In the genomic region with DNA sequence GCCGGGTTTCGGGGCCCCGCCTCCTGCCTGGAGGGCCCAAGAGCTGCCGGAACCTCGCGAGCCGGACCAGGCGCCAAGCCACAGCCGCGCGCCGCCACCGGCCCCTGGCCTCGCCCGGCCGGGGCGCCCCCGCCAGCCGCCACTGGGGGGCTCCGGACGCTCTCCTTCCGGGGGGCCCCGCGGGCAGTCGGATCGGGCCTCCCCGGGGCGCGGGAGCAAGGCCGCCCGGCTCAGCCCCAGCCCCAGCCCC, we compare ENCODE assay signal across 8 cellular contexts. TPM values are rescaled to one million over a fixed set of nuclear protein-coding genes. Genes with fewer than 3 reads are reported as not detected.
DNase-seq lines count a peak whose midpoint lies in the region; ATAC-seq and TF ChIP-seq lines count a peak whose summit lies in the region.
"Had no signal": no experiment of that assay in that cellular context is flagged by ENCODE, and none has a peak within 500 bp of the region (broad histone marks: within the 10 kb centered on the region; RNA-seq: fewer than 3 reads in every experiment).

No MANE protein-coding gene starts in this region.

- H3K27me3 Mint-ChIP-seq in nephron progenitor cell (ENCODE audit: low read depth, poor library complexity), result no peaks in the 10 kb centered on the region

- peak overlapping the region; percentile 72 for H3K4me3 ChIP-seq in fibroblast of the aortic adventitia (ENCODE audit: low read depth, low read length)

- peaks cover 26% of the 10 kb centered on the region for H3K4me1 Mint-ChIP-seq in nephron progenitor cell

- peaks cover 21% of the 10 kb centered on the region for H3K9me3 Mint-ChIP-seq in nephron progenitor cell

- peaks cover 18% of the 10 kb centered on the region for H3K36me3 Mint-ChIP-seq in nephron progenitor cell (ENCODE audit: low read depth)

- H3K36me3 ChIP-seq in KOPT-K1 (ENCODE audit: insufficient read depth, low read length), result no peaks in the 10 kb centered on the region

- DNase-seq in DMS114 treated with DMSO at 0.1 percent for 48 hours (lab: John Stamatoyannopoulos, UW; ENCODE audit: unreplicated experiment) (peak; percentile 65), fibroblast of the aortic adventitia (ENCODE audit: low read depth) (peak; percentile 79), nephron progenitor cell (peak; percentile 78), NAMALWA (ENCODE audit: low spot score) (no peak)

- TF ChIP-seq CTCF in fibroblast of the aortic adventitia (IDR thresholded peaks at IDR 0.05; ENCODE audit: insufficient read depth, low read length) (no peak), nephron progenitor cell (IDR thresholded peaks at IDR 0.05) (no peak)

- peak; percentile 54 for ATAC-seq in GM19438 (IDR thresholded peaks at IDR 0.05; ENCODE audit: low read depth, unreplicated experiment)
- peak; percentile 24 to 26 for ATAC-seq in activated CD4-positive, CD25-positive, alpha-beta regulatory T cell treated with anti-CD3 and anti-CD28 coated beads, Interleukin-2, amount 50 U/mL, for 24 hours

- peak overlapping the region; percentile 85 for H3K4me3 Mint-ChIP-seq in nephron progenitor cell

- peaks cover 8% of the 10 kb centered on the region for H3K9me3 ChIP-seq in KOPT-K1 (ENCODE audit: insufficient read depth, low read length, poor library complexity, severe bottlenecking)

- H3K27ac ChIP-seq in KOPT-K1 (ENCODE audit: low read depth, low read length, poor library complexity, severe bottlenecking), result peak overlapping the region; percentile 92

- no peak overlapping the region for H3K27ac Mint-ChIP-seq in nephron progenitor cell

RNA-seq across cellular contexts. Expression of gene HAAO, which starts 17.4 kb away (rescaled TPM):
- total RNA-seq in fibroblast of the aortic adventitia (ENCODE audit: low replicate concordance), result 0.90 and 5.4 TPM in 2 replicates

RNA-seq across cellular contexts. Expression of gene OXER1, which starts 45.9 kb away (rescaled TPM):
- total RNA-seq in fibroblast of the aortic adventitia (ENCODE audit: low replicate concordance), result 0.27 TPM in 1 of 2 replicates, not detected in the other
- total RNA-seq: pulmonary artery endothelial cell had no signal
